Comparison of ENCODE assay signal across 8 cellular contexts in genomic region chr17:2041561-2042354, GRCh38. TPM values are rescaled to one million over a fixed set of nuclear protein-coding genes. Genes with fewer than 3 reads are reported as not detected.
DNase-seq lines count a peak whose midpoint lies in the region; ATAC-seq lines count a peak whose summit lies in the region.

TSS of gene OVCA2 (plus strand) at chr17:2042022. CDS start at chr17:2042048, 26 bp downstream.

- no peaks in the 10 kb centered on the region for H3K4me1 ChIP-seq in endocrine pancreas (ENCODE audit: control insufficient read depth, insufficient read depth, low read length)

- H3K27me3 ChIP-seq in endocrine pancreas (ENCODE audit: control insufficient read depth, insufficient read depth, low read length) = no peaks in the 10 kb centered on the region

- no peaks in the 10 kb centered on the region for H3K36me3 ChIP-seq in endocrine pancreas (ENCODE audit: control insufficient read depth, insufficient read depth, low read length)

- peak; percentile 89 for ATAC-seq in GM19467 (IDR thresholded peaks at IDR 0.05; ENCODE audit: unreplicated experiment)

- peak within 1 kb of the TSS; percentile 48 for H3K4me3 ChIP-seq in endocrine pancreas (ENCODE audit: control insufficient read depth, insufficient read depth, low read length)

- no peaks in the 10 kb centered on the region for H3K9me3 ChIP-seq in endocrine pancreas (ENCODE audit: control insufficient read depth, low read length)

- H3K9ac ChIP-seq in endocrine pancreas (ENCODE audit: control insufficient read depth, insufficient read depth, low read length) = peak within 1 kb of the TSS; percentile 68

- DNase-seq in COLO829 (ENCODE audit: low spot score) = peak; percentile 90
- DNase-seq in HT-29 (ENCODE audit: low spot score) = peak; percentile 92
- peak; percentile 85 for DNase-seq in NOMO-1 treated with DMSO at 0.1 percent for 48 hours (lab: John Stamatoyannopoulos, UW; ENCODE audit: unreplicated experiment)
- DNase-seq in activated CD8-positive, alpha-beta memory T cell treated with anti-CD3 and anti-CD28 coated beads for 48 hours (ENCODE audit: low read depth in 2 of 3, low spot score in 2 of 3) = peak; percentile 90 to 94 (median 94)
- peak; percentile 99 for DNase-seq in mesenteric fat pad (ENCODE audit: low spot score)
- DNase-seq in stimulated activated CD8-positive, alpha-beta memory T cell treated with anti-CD3 and anti-CD28 coated beads, Interleukin-15, amount 100 ng/mL, for 4 hours (ENCODE audit: low read depth in 2 of 2) = peak; percentile 93 to 96

RNA-seq across cellular contexts. Expression of gene OVCA2, which starts in this region (rescaled TPM):
- total RNA-seq in HT-29 (2014; rRNA removed; shearing (Covaris generic)) = 54.1 and 56.8 TPM in 2 replicates
- 23.6 TPM for total RNA-seq in mesenteric fat pad

Comparison
In these comparisons a context has a peak if more than half of its experiments do, and no peak if none do; other contexts are left out.
1. Peak in every context shown above with its lines: DNase-seq, ATAC-seq and H3K4me3 ChIP-seq.